In genomic region chr2:132421198-132421780, GRCh38 we compare ENCODE assay signal across 20 cellular contexts. TPM values are rescaled to one million over a fixed set of nuclear protein-coding genes. Genes with fewer than 3 reads are reported as not detected.
DNase-seq lines count a peak whose midpoint lies in the region; ATAC-seq, FAIRE-seq and TF ChIP-seq lines count a peak whose summit lies in the region.
"Had no signal": no experiment of that assay in that cellular context is flagged by ENCODE, and none has a peak within 500 bp of the region (broad histone marks: within the 10 kb centered on the region; RNA-seq: fewer than 3 reads in every experiment).

No MANE protein-coding gene starts in this region.

- H3K4me1 ChIP-seq in cardiac muscle cell (ENCODE audit: low read depth) (no peaks in the 10 kb centered on the region), astrocyte (ENCODE audit: insufficient read depth, low read length) (peaks cover 11% of the 10 kb centered on the region)

- no peak overlapping the region for H2AFZ ChIP-seq in astrocyte (ENCODE audit: low read depth, low read length)

- peaks cover 39% of the 10 kb centered on the region for H3K79me2 ChIP-seq in astrocyte (ENCODE audit: insufficient read depth, low read length)

- H3K27me3 Mint-ChIP-seq in astrocyte (ENCODE audit: low read depth, unreplicated experiment) = peaks cover 3% of the 10 kb centered on the region

- H3K27ac ChIP-seq in cardiac muscle cell (no peak overlapping the region), astrocyte (ENCODE audit: low read depth, low read length) (no peak overlapping the region)
- H3K27ac ChIP-seq: sigmoid colon had no signal

- FAIRE-seq in astrocyte (lab: Jason Lieb, UNC) = no peak
- peak; percentile 65 for FAIRE-seq in urothelium cell line (lab: Jason Lieb, UNC)

- intact Hi-C loops in left ventricle myocardium superior (cut with micrococcal nuclease) = no loop called here

- peaks cover 24% of the 10 kb centered on the region for H3K4me1 Mint-ChIP-seq in astrocyte (ENCODE audit: low read depth, unreplicated experiment)
- H3K4me1 Mint-ChIP-seq: IgD-negative memory B cell had no signal

- ATAC-seq in left ventricle myocardium superior = no peak
- ATAC-seq in GM21515 (IDR thresholded peaks at IDR 0.05; ENCODE audit: unreplicated experiment) = no peak
- ATAC-seq: activated T-cell treated with anti-CD3 and anti-CD28 coated beads, Interleukin-2, amount 50 U/mL, for 4 hours had no signal

- H3K4me3 ChIP-seq in cardiac muscle cell (no peak overlapping the region), astrocyte (ENCODE audit: insufficient read depth, low read depth, low read length) (no peak overlapping the region), fibroblast of pulmonary artery (replicated peaks; ENCODE audit: low read depth, low read length) (no peak overlapping the region)
- H3K4me3 ChIP-seq: sigmoid colon had no signal

- H3K4me3 Mint-ChIP-seq in astrocyte (ENCODE audit: unreplicated experiment) = no peak overlapping the region
- H3K4me3 Mint-ChIP-seq: activated CD4-positive, alpha-beta memory T cell treated with anti-CD3 and anti-CD28 coated beads for 36 hours; activated T-cell treated with anti-CD3 and anti-CD28 coated beads, Interleukin-2, amount 50 U/mL, for 4 hours; IgD-negative memory B cell had no signal

- H3K27me3 ChIP-seq in cardiac muscle cell = no peaks in the 10 kb centered on the region
- H3K27me3 ChIP-seq in astrocyte (ENCODE audit: insufficient read depth, low read length) = no peaks in the 10 kb centered on the region
- H3K27me3 ChIP-seq: sigmoid colon had no signal

- H3K9ac ChIP-seq in astrocyte (ENCODE audit: low read length) = no peak overlapping the region

- peak overlapping the region; percentile 48 for H3K4me2 ChIP-seq in astrocyte (ENCODE audit: low read length)

- H3K9me3 Mint-ChIP-seq in astrocyte (ENCODE audit: unreplicated experiment) = peaks cover 3% of the 10 kb centered on the region
- H3K9me3 Mint-ChIP-seq: activated CD4-positive, alpha-beta memory T cell treated with anti-CD3 and anti-CD28 coated beads for 36 hours; activated T-cell treated with anti-CD3 and anti-CD28 coated beads, Interleukin-2, amount 50 U/mL, for 4 hours had no signal

- DNase-seq in cardiac muscle cell (ENCODE audit: low read depth in 1 of 2, low spot score in 1 of 2) (no peak), left ventricle myocardium superior (no peak), astrocyte (ENCODE audit: low read depth) (no peak), fibroblast of pulmonary artery (ENCODE audit: low read depth) (no peak), urothelium cell line (ENCODE audit: low spot score) (no peak), NOMO-1 treated with dmso at 0.1 percent for 144 hours (lab: John Stamatoyannopoulos, UW; ENCODE audit: unreplicated experiment) (no peak), NCI-H1048 (lab: John Stamatoyannopoulos, UW) (no peak)
- DNase-seq: activated CD4-positive, alpha-beta memory T cell treated with anti-CD3 and anti-CD28 coated beads for 36 hours; activated T-cell treated with anti-CD3 and anti-CD28 coated beads, Interleukin-2, amount 50 U/mL, for 4 hours; caudate nucleus; COR-L47; effector CD4-positive, alpha-beta T cell; foreskin melanocyte; NCI-H1930; NCI-H524 treated with DMSO at 0.1 percent for 48 hours; occipital lobe; sigmoid colon had no signal

- peak overlapping the region; percentile 2 for H3K27ac Mint-ChIP-seq in astrocyte (ENCODE audit: unreplicated experiment)
- H3K27ac Mint-ChIP-seq: activated CD4-positive, alpha-beta memory T cell treated with anti-CD3 and anti-CD28 coated beads for 36 hours; activated naive CD4-positive, alpha-beta T cell treated with anti-CD3 and anti-CD28 coated beads, Interleukin-2, amount 50 U/mL, for 72 hours; IgD-negative memory B cell had no signal

- H3K9me3 ChIP-seq in cardiac muscle cell (ENCODE audit: low read depth) = no peaks in the 10 kb centered on the region
- H3K9me3 ChIP-seq in astrocyte (ENCODE audit: insufficient read depth, low read depth, low read length) = no peaks in the 10 kb centered on the region
- H3K9me3 ChIP-seq: sigmoid colon had no signal

- H3K36me3 Mint-ChIP-seq in astrocyte (ENCODE audit: low read depth, unreplicated experiment) = peaks cover 3% of the 10 kb centered on the region
- H3K36me3 Mint-ChIP-seq: activated CD4-positive, alpha-beta memory T cell treated with anti-CD3 and anti-CD28 coated beads for 36 hours; IgD-negative memory B cell had no signal

- no peaks in the 10 kb centered on the region for H3K36me3 ChIP-seq in cardiac muscle cell
- no peaks in the 10 kb centered on the region for H3K36me3 ChIP-seq in astrocyte (ENCODE audit: insufficient read depth, low read length)
- H3K36me3 ChIP-seq: sigmoid colon had no signal

- peak; percentile 14 for TF ChIP-seq CTCF in cardiac muscle cell (IDR thresholded peaks at IDR 0.05; ENCODE audit: low read depth, low read length)
- peak; percentile 8 for TF ChIP-seq CTCF in astrocyte (IDR thresholded peaks at IDR 0.05; ENCODE audit: insufficient read depth, low read depth, low read length)
- TF ChIP-seq CTCF in fibroblast of pulmonary artery (IDR thresholded peaks at IDR 0.05; ENCODE audit: low read length, missing control alignments) = peak; percentile 19

- no peaks in the 10 kb centered on the region for H4K20me1 ChIP-seq in astrocyte (ENCODE audit: insufficient read depth, low read length)

RNA-seq across cellular contexts. Expression of gene GPR39, which starts 4.7 kb away (rescaled TPM):
- total RNA-seq in cardiac muscle cell (7.3 and 10.9 TPM in 2 replicates), left ventricle myocardium superior (not detected), astrocyte (4.0 and 4.4 TPM in 2 replicates)
- polyA plus RNA-seq in cardiac muscle cell = 4.0 and 7.7 TPM in 2 replicates
- total RNA-seq: activated CD4-positive, alpha-beta memory T cell treated with anti-CD3 and anti-CD28 coated beads for 36 hours; activated naive CD4-positive, alpha-beta T cell treated with anti-CD3 and anti-CD28 coated beads, Interleukin-2, amount 50 U/mL, for 72 hours; activated T-cell treated with anti-CD3 and anti-CD28 coated beads, Interleukin-2, amount 50 U/mL, for 4 hours had no signal
- polyA plus RNA-seq: IgD-negative memory B cell had no signal
